Comparison of ENCODE assay signal across 1 cellular context in genomic region chr15:90839187-90840071, GRCh38.
TF ChIP-seq lines count a peak whose summit lies in the region.

No MANE protein-coding gene starts in this region.

TF ChIP-seq in HepG2, 621 proteins besides CTCF, POLR2A, EP300 and RAD21 (continued from another document):
- TF ChIP-seq, protein P1, sequence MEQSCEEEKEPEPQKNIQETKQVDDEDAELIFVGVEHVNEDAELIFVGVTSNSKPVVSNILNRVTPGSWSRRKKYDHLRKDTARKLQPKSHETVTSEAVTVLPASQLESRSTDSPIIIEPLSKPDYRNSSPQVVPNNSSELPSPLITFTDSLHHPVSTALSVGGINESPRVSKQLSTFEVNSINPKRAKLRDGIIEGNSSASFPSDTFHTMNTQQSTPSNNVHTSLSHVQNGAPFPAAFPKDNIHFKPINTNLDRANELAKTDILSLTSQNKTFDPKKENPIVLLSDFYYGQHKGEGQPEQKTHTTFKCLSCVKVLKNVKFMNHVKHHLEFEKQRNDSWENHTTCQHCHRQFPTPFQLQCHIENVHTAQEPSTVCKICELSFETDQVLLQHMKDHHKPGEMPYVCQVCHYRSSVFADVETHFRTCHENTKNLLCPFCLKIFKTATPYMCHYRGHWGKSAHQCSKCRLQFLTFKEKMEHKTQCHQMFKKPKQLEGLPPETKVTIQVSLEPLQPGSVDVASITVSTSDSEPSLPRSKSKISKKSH (CRISPR knock-in tag; IDR thresholded peaks at IDR 0.05; ENCODE audit: borderline replicate concordance) = no peak
- TF ChIP-seq ZNF276 (CRISPR knock-in tag; IDR thresholded peaks at IDR 0.05; ENCODE audit: low read depth) (no peak), ADNP (CRISPR knock-in tag; IDR thresholded peaks at IDR 0.05) (no peak), MZF1 (CRISPR knock-in tag; IDR thresholded peaks at IDR 0.05; ENCODE audit: borderline replicate concordance) (0 out of 2 replicates have a peak, but pooled peaks have one; percentile 83), GLI4 (CRISPR knock-in tag; IDR thresholded peaks at IDR 0.05; ENCODE audit: borderline replicate concordance) (no peak), ZNF547 (CRISPR knock-in tag; IDR thresholded peaks at IDR 0.05) (no peak), NFE2L2 (IDR thresholded peaks at IDR 0.05; ENCODE audit: low read length) (no peak), DPF2 (CRISPR knock-in tag; IDR thresholded peaks at IDR 0.05; ENCODE audit: borderline replicate concordance, low read depth) (no peak), ZC3H4 (CRISPR knock-in tag; IDR thresholded peaks at IDR 0.05; ENCODE audit: borderline replicate concordance) (no peak), CAMTA2 (CRISPR knock-in tag; IDR thresholded peaks at IDR 0.05; ENCODE audit: borderline replicate concordance) (no peak), SOX13 (IDR thresholded peaks at IDR 0.05) (no peak), SOX13 (CRISPR knock-in tag; conservative IDR thresholded peaks at IDR 0.05 in 1 of 2, IDR thresholded peaks at IDR 0.05 in 1 of 2) (peak in 1 of 2 experiments; percentile 33; a peak in 1 of 4 replicates)
TF ChIP-seq in HepG2: peak in this region for 2.
